ENCODE assay signal across 27 cellular contexts in genomic region chr7:137962491-137962874, GRCh38. TPM values are rescaled to one million over a fixed set of nuclear protein-coding genes. Genes with fewer than 3 reads are reported as not detected.
DNase-seq lines count a peak whose midpoint lies in the region; ATAC-seq, FAIRE-seq and TF ChIP-seq lines count a peak whose summit lies in the region.
"Had no signal": no experiment of that assay in that cellular context is flagged by ENCODE, and none has a peak within 500 bp of the region (broad histone marks: within the 10 kb centered on the region; RNA-seq: fewer than 3 reads in every experiment).

No MANE protein-coding gene starts in this region.

- TF ChIP-seq CTCF in GM12878 (IDR thresholded peaks at IDR 0.05 in 2 of 3, conservative IDR thresholded peaks at IDR 0.05 in 1 of 3; ENCODE audit: control insufficient read depth in 2 of 3, extremely low read depth in 1 of 3, insufficient read depth in 1 of 3, low read depth in 3 of 3, low read length in 3 of 3) (no peak), osteoblast (IDR thresholded peaks at IDR 0.05; ENCODE audit: extremely low read depth, low read depth, low read length) (no peak), GM13976 (IDR thresholded peaks at IDR 0.05; ENCODE audit: borderline replicate concordance, control extremely low read depth, extremely low read depth, insufficient read depth, missing control alignments) (no peak), esophagus muscularis mucosa (IDR thresholded peaks at IDR 0.05) (no peak)

- H3K79me2 ChIP-seq in GM12878 (ENCODE audit: control insufficient read depth, insufficient read depth, low read length) (peaks cover 86% of the 10 kb centered on the region), osteoblast (ENCODE audit: insufficient read depth, low read length) (peaks cover 98% of the 10 kb centered on the region)

- no peaks in the 10 kb centered on the region for H3K9me3 Mint-ChIP-seq in activated T-cell treated with anti-CD3 and anti-CD28 coated beads, Interleukin-2, amount 50 U/mL, for 24 hours
- H3K9me3 Mint-ChIP-seq: activated T-cell treated with anti-CD3 and anti-CD28 coated beads, Interleukin-2, amount 50 U/mL, for 4 hours had no signal

- no peak overlapping the region for H2AFZ ChIP-seq in GM12878 (ENCODE audit: control insufficient read depth, low read depth, low read length)
- H2AFZ ChIP-seq in osteoblast (ENCODE audit: low read length), result no peak overlapping the region

- TF ChIP-seq POLR2A in GM12878 (IDR thresholded peaks at IDR 0.05; ENCODE audit: low read depth, low read length), result peak; percentile 35; the same call in 1 of the 2 replicates
- no peak for TF ChIP-seq POLR2A in esophagus muscularis mucosa (IDR thresholded peaks at IDR 0.05; ENCODE audit: low read depth)

- no peak for FAIRE-seq in GM12878 (lab: Jason Lieb, UNC)
- FAIRE-seq: colon, D721Med had no signal

- no peak for DNase-seq in activated T-cell treated with anti-CD3 and anti-CD28 coated beads, Interleukin-2, amount 50 U/mL, for 24 hours
- no peak for DNase-seq in activated T-cell treated with anti-CD3 and anti-CD28 coated beads for 4 hours
- no peak for DNase-seq in GM12878 (ENCODE audit: low read depth, low spot score)
- DNase-seq in osteoblast (ENCODE audit: insufficient read length, low spot score, missing footprints), result no peak
- no peak for DNase-seq in Ammon's horn (ENCODE audit: low spot score)
- no peak for DNase-seq in GM13976 (ENCODE audit: low spot score)
- DNase-seq in esophagus muscularis mucosa (ENCODE audit: extremely low spot score), result no peak
- DNase-seq: activated CD4-positive, alpha-beta T cell treated with anti-CD3 and anti-CD28 coated beads for 36 hours; activated naive CD4-positive, alpha-beta T cell treated with Interleukin-2 at 50 U/mL for 16 hours; activated T-cell treated with anti-CD3 and anti-CD28 coated beads, Interleukin-2, amount 50 U/mL, for 4 hours; adrenal gland; effector memory CD4-positive, alpha-beta T cell; foreskin fibroblast; left cardiac atrium; mesendoderm; NCI-H146; NCI-H2107; NCI-H446; NCI-H774; psoas muscle; T-helper 17 cell; upper lobe of left lung had no signal

- H3K27ac ChIP-seq in GM12878 (ENCODE audit: control insufficient read depth, insufficient read depth), result no peak overlapping the region
- peak overlapping the region; percentile 38 for H3K27ac ChIP-seq in osteoblast (ENCODE audit: low read depth, low read length)
- no peak overlapping the region for H3K27ac ChIP-seq in esophagus muscularis mucosa (replicated peaks in 1 of 4)
- H3K27ac ChIP-seq: 22Rv1, psoas muscle had no signal

- CTCF ChIA-PET in GM12878 (lab: Yijun Ruan, JAX), result interaction anchor here (0.9 to 1.4 kb wide), 5 partner anchors 11 to 59 kb away, joined by 3 to 4 read pairs (median 3); no protein-coding TSS in a partner anchor

- ATAC-seq in GM12878, result no peak
- ATAC-seq in HG02840 (IDR thresholded peaks at IDR 0.05; ENCODE audit: low FRiP score, unreplicated experiment), result no peak
- ATAC-seq: activated CD4-positive, alpha-beta T cell treated with anti-CD3 and anti-CD28 coated beads for 36 hours; activated T-cell treated with anti-CD3 and anti-CD28 coated beads, Interleukin-2, amount 50 U/mL, for 4 hours; left cardiac atrium; psoas muscle; SK-N-SH treated with all-trans-retinoic acid at 6 μM for 48 hours; T-helper 17 cell had no signal

- H3K36me3 ChIP-seq in GM12878 (ENCODE audit: control insufficient read depth in 2 of 2, insufficient read depth in 2 of 2, low read length in 1 of 2) (peaks cover 0 to 20% of the 10 kb centered on the region in 2 experiments; a peak in 3 of 4 replicates), osteoblast (ENCODE audit: insufficient read depth, low read length) (peaks cover 20% of the 10 kb centered on the region), esophagus muscularis mucosa (no peaks in the 10 kb centered on the region)
- H3K36me3 ChIP-seq: adrenal gland had no signal

- no TSS peak for BruUV-seq in GM12878 (replicated peaks; lab: Mats Ljungman, UMichigan)

- POLR2A ChIA-PET in GM12878 (lab: Charles Lee), result interaction anchor here (0.9 kb wide), 1 partner anchor 20 kb away, joined by 3 read pairs; no protein-coding TSS in a partner anchor

- no peak overlapping the region for H3K4me3 Mint-ChIP-seq in activated T-cell treated with anti-CD3 and anti-CD28 coated beads, Interleukin-2, amount 50 U/mL, for 24 hours
- H3K4me3 Mint-ChIP-seq: activated CD4-positive, alpha-beta T cell treated with anti-CD3 and anti-CD28 coated beads for 36 hours; activated T-cell treated with anti-CD3 and anti-CD28 coated beads, Interleukin-2, amount 50 U/mL, for 4 hours; T-helper 17 cell had no signal

- H3K4me3 ChIP-seq in GM12878 (no peak overlapping the region), osteoblast (ENCODE audit: insufficient read depth, low read length) (no peak overlapping the region), esophagus muscularis mucosa (no peak overlapping the region)
- H3K4me3 ChIP-seq: adrenal gland, psoas muscle, upper lobe of left lung had no signal

- H3K4me2 ChIP-seq in GM12878 (ENCODE audit: control insufficient read depth, insufficient read depth), result no peak overlapping the region
- no peak overlapping the region for H3K4me2 ChIP-seq in osteoblast (ENCODE audit: insufficient read depth, low read length)

- H4K20me1 ChIP-seq in GM12878 (ENCODE audit: control insufficient read depth, insufficient read depth) (no peaks in the 10 kb centered on the region), osteoblast (ENCODE audit: insufficient read depth, low read length) (peaks cover 13% of the 10 kb centered on the region)

- H3K27ac Mint-ChIP-seq in activated T-cell treated with anti-CD3 and anti-CD28 coated beads, Interleukin-2, amount 50 U/mL, for 24 hours, result peak overlapping the region; percentile 4
- H3K27ac Mint-ChIP-seq: activated CD4-positive, alpha-beta T cell treated with anti-CD3 and anti-CD28 coated beads for 36 hours had no signal

- peaks cover 10% of the 10 kb centered on the region for H3K36me3 Mint-ChIP-seq in activated T-cell treated with anti-CD3 and anti-CD28 coated beads, Interleukin-2, amount 50 U/mL, for 24 hours (ENCODE audit: low read depth)

- no peak for TF ChIP-seq RAD21 in GM12878 (IDR thresholded peaks at IDR 0.05; ENCODE audit: insufficient read depth, low read depth, low read length)

- in situ Hi-C loops in GM12878 (cut with MboI), result no loop called here
- in situ Hi-C loops in GM13976 (cut with MboI; ENCODE audit: low sequenced_read_pairs, unreplicated experiment), result no loop called here

- WGBS in GM12878 (ENCODE audit: insufficient coverage, insufficient replicate concordance, low lambda C conversion rate, missing lambda C conversion rate), result 97% methylated on average over 5 of the region's 5 CpGs
- WGBS in esophagus muscularis mucosa, result 88% methylated on average over 5 of the region's 5 CpGs

- intact Hi-C loops in GM12878 (cut with micrococcal nuclease; ENCODE audit: unreplicated experiment), result no loop called here
- intact Hi-C loops in esophagus muscularis mucosa (cut with DNase I), result no loop called here

- H3K4me1 ChIP-seq in GM12878 (ENCODE audit: control insufficient read depth, insufficient read depth, low read length) (peaks cover 33% of the 10 kb centered on the region), osteoblast (ENCODE audit: insufficient read depth, low read length) (peaks cover 45% of the 10 kb centered on the region), esophagus muscularis mucosa (peaks cover 23 to 86% (median 72%) of the 10 kb centered on the region in 4 donors)
- H3K4me1 ChIP-seq: psoas muscle had no signal

- H3K4me1 Mint-ChIP-seq in activated T-cell treated with anti-CD3 and anti-CD28 coated beads, Interleukin-2, amount 50 U/mL, for 24 hours (ENCODE audit: low read depth), result peaks cover 32% of the 10 kb centered on the region

- H3K9me3 ChIP-seq in GM12878 (replicated peaks; ENCODE audit: control insufficient read depth, insufficient read depth, low read length), result no peaks in the 10 kb centered on the region; the same call in 2 of the 3 replicates
- H3K9me3 ChIP-seq in osteoblast (ENCODE audit: low read depth, low read length), result no peaks in the 10 kb centered on the region
- H3K9me3 ChIP-seq in esophagus muscularis mucosa, result no peaks in the 10 kb centered on the region
- H3K9me3 ChIP-seq: adrenal gland, psoas muscle, upper lobe of left lung had no signal

- no peaks in the 10 kb centered on the region for H3K27me3 Mint-ChIP-seq in activated T-cell treated with anti-CD3 and anti-CD28 coated beads, Interleukin-2, amount 50 U/mL, for 24 hours
- H3K27me3 Mint-ChIP-seq: activated CD4-positive, alpha-beta T cell treated with anti-CD3 and anti-CD28 coated beads for 36 hours; T-helper 17 cell had no signal

- H3K27me3 ChIP-seq in GM12878 (replicated peaks in 1 of 2; ENCODE audit: control insufficient read depth in 2 of 2, insufficient read depth in 2 of 2, low read length in 1 of 2) (no peaks in the 10 kb centered on the region), osteoblast (ENCODE audit: insufficient read depth, low read length) (no peaks in the 10 kb centered on the region), esophagus muscularis mucosa (no peaks in the 10 kb centered on the region)
- H3K27me3 ChIP-seq: adrenal gland, upper lobe of left lung had no signal

- RAD21 ChIA-PET in GM12878 (lab: Charles Lee; ENCODE audit: unreplicated experiment), result interaction anchor here (1.0 kb wide), 1 partner anchor 34 kb away, joined by 5 read pairs; no protein-coding TSS in a partner anchor

- SMC1A ChIA-PET in GM12878 (lab: Charles Lee; ENCODE audit: uncharacterized antibody, unreplicated experiment), result interaction anchor here (0.8 to 2.4 kb wide), 6 partner anchors 16 to 58 kb away, joined by 3 to 6 read pairs (median 4); no protein-coding TSS in a partner anchor

- TF ChIP-seq EP300 in GM12878 (IDR thresholded peaks at IDR 0.05; ENCODE audit: borderline replicate concordance in 1 of 2, control insufficient read depth in 1 of 2, low read depth in 2 of 2, low read length in 2 of 2) (no peak), esophagus muscularis mucosa (IDR thresholded peaks at IDR 0.05) (no peak)

- H3K9ac ChIP-seq in GM12878 (ENCODE audit: control insufficient read depth, insufficient read depth, low read length), result no peak overlapping the region

RNA-seq across cellular contexts. Expression of gene CREB3L2, which starts 39.4 kb away (rescaled TPM):
- total RNA-seq in GM12878 (2013; cell fraction: nucleolus; rRNA removed), result 131 and 139 TPM in 2 replicates
- 13.3 and 16.7 TPM in 2 replicates for total RNA-seq in GM12878 (2014; rRNA removed)
- total RNA-seq in GM12878 (2014; rRNA removed; fragmentation: Illumina TruSeq; extraction: Trizol), result 17.9 and 18.0 TPM in 2 replicates
- total RNA-seq in GM12878 (2021), result 65.2 and 67.1 TPM in 2 replicates
- polyA plus RNA-seq in GM12878 (2011; ENCODE audit: low read depth), result 21.3 TPM
- polyA plus RNA-seq in GM12878 (2011; rRNA removed), result 21.5 and 34.9 TPM in 2 replicates
- polyA plus RNA-seq in GM12878 (2011; cell fraction: cytosol; rRNA removed), result 25.6 and 30.7 TPM in 2 replicates
- polyA plus RNA-seq in GM12878 (2011; cell fraction: nucleus; rRNA removed), result 27.1 and 30.9 TPM in 2 replicates
- 26.7 and 29.0 TPM in 2 replicates for polyA plus RNA-seq in GM12878 (2012)
- 34.5 and 38.4 TPM in 2 replicates for polyA plus RNA-seq in GM12878 (2014; fragmentation: Illumina TruSeq; extraction: Trizol)
- polyA plus RNA-seq in GM12878 (2014; fragmentation: Nextera tagmentation; extraction: Ambion mirVana), result 1 to 10 TPM; 6.4 to 8.1 TPM
- polyA plus RNA-seq in GM12878 (2014; rRNA removed), result 21.8 and 29.4 TPM in 2 replicates
- polyA plus RNA-seq in GM12878 (2016; fragmentation: Nextera tagmentation; extraction: Ambion mirVana), result 10 to 100 TPM; 30.5 to 37.1 TPM
- polyA minus RNA-seq in GM12878 (2011; rRNA and poly(A)+ RNA removed), result 43.1 and 49.2 TPM in 2 replicates
- 20.9 and 21.9 TPM in 2 replicates for polyA minus RNA-seq in GM12878 (2011; cell fraction: cytosol; rRNA and poly(A)+ RNA removed)
- 34.6 and 56.4 TPM in 2 replicates for polyA minus RNA-seq in GM12878 (2011; cell fraction: nucleus; rRNA and poly(A)+ RNA removed)
- 26.5 and 28.6 TPM in 2 replicates for total RNA-seq in osteoblast
- 10 to 100 TPM; 29.2 to 43.4 (median 37.1) TPM for total RNA-seq in esophagus muscularis mucosa
